Comparison of ENCODE assay signal across 2 cellular contexts in the genomic region with DNA sequence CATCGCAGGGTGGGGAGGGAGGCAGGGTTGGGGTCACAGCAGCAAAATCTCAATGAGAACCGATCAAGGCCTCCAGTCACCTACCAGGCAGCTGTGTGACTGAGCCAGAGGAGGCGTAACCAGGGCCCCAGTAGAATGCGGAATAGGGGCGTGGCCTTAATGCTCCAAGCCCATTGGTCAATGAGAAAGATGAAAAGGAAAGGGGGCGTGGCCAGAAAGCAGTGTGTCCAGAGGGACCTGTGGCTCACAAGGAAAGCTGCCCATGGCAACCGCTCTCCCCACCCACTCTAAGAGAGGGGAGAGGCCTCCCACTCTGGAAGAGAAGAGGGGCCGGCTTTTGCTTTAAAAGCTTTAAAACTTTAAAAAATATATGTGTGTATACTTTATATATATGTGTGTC. TPM values are rescaled to one million over a fixed set of nuclear protein-coding genes. Genes with fewer than 3 reads are reported as not detected.
"Had no signal": no experiment of that assay in that cellular context is flagged by ENCODE, and none has a peak within 500 bp of the region (broad histone marks: within the 10 kb centered on the region; RNA-seq: fewer than 3 reads in every experiment).

A gene with protein sequence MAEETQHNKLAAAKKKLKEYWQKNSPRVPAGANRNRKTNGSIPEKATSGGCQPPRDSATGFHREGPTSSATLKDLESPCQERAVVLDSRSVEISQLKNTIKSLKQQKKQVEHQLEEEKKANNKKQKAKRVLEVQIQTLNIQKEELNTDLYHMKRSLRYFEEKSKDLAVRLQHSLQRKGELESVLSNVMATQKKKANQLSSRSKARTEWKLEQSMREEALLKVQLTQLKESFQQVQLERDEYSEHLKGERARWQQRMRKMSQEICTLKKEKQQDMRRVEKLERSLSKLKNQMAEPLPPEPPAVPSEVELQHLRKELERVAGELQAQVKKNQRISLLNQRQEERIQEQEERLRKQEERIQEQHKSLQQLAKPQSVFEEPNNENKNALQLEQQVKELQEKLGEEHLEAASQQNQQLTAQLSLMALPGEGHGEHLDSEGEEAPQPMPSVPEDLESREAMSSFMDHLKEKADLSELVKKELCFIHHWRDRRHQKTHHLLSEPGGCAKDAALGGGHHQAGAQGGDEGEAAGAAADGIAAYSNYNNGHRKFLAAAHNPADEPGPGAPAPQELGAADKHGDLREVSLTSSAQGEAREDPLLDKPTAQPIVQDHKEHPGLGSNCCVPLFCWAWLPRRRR (minus strand): TSS at position 101 of the 400 bp plus-strand sequence. CDS start 98 bp downstream, at position 3.

RNA-seq across cellular contexts. Expression of the gene that starts here (rescaled TPM):
- total RNA-seq: M059J, MCF 10A had no signal
